1 cellular context compared by ENCODE assay signal in the genomic region with DNA sequence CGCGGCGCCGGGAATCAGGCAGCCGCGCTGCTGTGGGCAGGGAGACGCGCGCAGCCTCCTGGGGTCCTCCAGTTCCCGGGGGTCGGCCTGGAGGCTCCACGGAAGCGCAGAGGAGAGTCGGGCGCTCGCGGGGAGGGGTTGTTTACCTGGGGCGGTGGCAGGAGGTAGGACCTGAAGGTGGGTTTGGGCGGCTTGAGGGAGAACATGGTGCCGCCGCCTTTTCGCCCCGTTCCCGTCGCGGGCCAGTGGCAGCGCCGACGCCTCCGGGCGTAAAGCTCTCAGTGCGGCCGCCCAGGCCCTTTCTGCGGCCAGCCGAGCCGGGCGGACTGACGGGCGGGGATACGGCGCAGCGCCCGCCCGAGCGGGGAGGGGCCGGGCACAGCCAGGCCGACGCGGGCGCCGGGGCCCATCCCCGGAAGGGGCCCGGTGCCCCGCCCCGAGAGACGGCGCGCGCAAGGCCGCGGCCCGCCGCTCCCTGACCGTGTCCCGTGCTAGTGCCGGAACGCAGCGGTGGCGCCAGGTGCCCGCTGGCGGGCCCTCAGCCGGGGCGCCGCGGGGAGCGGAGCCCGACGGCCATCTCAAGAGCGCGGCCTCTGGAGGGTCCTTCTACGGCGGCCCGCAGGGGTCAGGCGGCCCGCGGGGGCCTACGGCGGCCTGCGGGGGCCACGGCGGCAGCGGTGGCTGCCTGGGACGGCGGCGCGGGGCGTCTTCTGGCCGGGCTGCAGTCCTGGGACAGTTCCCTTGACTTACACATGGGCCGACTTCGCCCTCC.
A peak's percentile ranks its signal among the peaks of the same experiment; 100 is the strongest.
TF ChIP-seq lines count a peak whose summit lies in the region.

A gene with protein sequence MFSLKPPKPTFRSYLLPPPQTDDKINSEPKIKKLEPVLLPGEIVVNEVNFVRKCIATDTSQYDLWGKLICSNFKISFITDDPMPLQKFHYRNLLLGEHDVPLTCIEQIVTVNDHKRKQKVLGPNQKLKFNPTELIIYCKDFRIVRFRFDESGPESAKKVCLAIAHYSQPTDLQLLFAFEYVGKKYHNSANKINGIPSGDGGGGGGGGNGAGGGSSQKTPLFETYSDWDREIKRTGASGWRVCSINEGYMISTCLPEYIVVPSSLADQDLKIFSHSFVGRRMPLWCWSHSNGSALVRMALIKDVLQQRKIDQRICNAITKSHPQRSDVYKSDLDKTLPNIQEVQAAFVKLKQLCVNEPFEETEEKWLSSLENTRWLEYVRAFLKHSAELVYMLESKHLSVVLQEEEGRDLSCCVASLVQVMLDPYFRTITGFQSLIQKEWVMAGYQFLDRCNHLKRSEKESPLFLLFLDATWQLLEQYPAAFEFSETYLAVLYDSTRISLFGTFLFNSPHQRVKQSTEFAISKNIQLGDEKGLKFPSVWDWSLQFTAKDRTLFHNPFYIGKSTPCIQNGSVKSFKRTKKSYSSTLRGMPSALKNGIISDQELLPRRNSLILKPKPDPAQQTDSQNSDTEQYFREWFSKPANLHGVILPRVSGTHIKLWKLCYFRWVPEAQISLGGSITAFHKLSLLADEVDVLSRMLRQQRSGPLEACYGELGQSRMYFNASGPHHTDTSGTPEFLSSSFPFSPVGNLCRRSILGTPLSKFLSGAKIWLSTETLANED (minus strand): TSS at position 328 of the 772 bp plus-strand sequence. CDS start 122 bp downstream, at position 206.

TF ChIP-seq in K562, 482 proteins besides CTCF, POLR2A, EP300 and RAD21 (continued from another document and continues in another):
- TF ChIP-seq CXXC5 (CRISPR knock-in tag; IDR thresholded peaks at IDR 0.05) (peak; percentile 94), ATF1 (CRISPR knock-in tag; IDR thresholded peaks at IDR 0.05) (no peak), ATF1 (tag; IDR thresholded peaks at IDR 0.05) (0 out of 2 replicates have a peak, but pooled peaks have one; percentile 32), HDGF (IDR thresholded peaks at IDR 0.05) (no peak), ZNF57 (CRISPR knock-in tag; IDR thresholded peaks at IDR 0.05) (no peak), ZSCAN32 (CRISPR knock-in tag; IDR thresholded peaks at IDR 0.05) (no peak), EGR1 (conservative IDR thresholded peaks at IDR 0.05) (no peak), XRCC3 (IDR thresholded peaks at IDR 0.05) (no peak), KLF16 (IDR thresholded peaks at IDR 0.05) (no peak), FUS (optimal IDR thresholded peaks at IDR 0.05; ENCODE audit: low read depth, low read length) (no peak), PCBP2 (IDR thresholded peaks at IDR 0.05; ENCODE audit: low read depth, low read length, poor library complexity, severe bottlenecking) (no peak), HMG20A (CRISPR knock-in tag; conservative IDR thresholded peaks at IDR 0.05) (no peak), SRSF9 (IDR thresholded peaks at IDR 0.05; ENCODE audit: borderline replicate concordance, low read depth, low read length) (no peak), MEIS2 (IDR thresholded peaks at IDR 0.05; ENCODE audit: partially characterized antibody) (no peak), HOXB6 (CRISPR knock-in tag; IDR thresholded peaks at IDR 0.05; ENCODE audit: borderline replicate concordance) (no peak), LARP7 (IDR thresholded peaks at IDR 0.05) (no peak), ZNF253 (CRISPR knock-in tag; conservative IDR thresholded peaks at IDR 0.05) (no peak), CBX3 (IDR thresholded peaks at IDR 0.05; ENCODE audit: borderline replicate concordance in 1 of 2, low read length in 2 of 2) (no peak), ELF4 (CRISPR knock-in tag; IDR thresholded peaks at IDR 0.05) (no peak), KDM2B (CRISPR knock-in tag; IDR thresholded peaks at IDR 0.05) (no peak), OTX1 (CRISPR knock-in tag; IDR thresholded peaks at IDR 0.05) (no peak), SMAD1 (IDR thresholded peaks at IDR 0.05; ENCODE audit: low read depth, low read length, partially characterized antibody) (no peak), E2F3 (CRISPR knock-in tag; IDR thresholded peaks at IDR 0.05) (no peak; the same call in 1 of the 2 replicates), ZNF217 (CRISPR knock-in tag; IDR thresholded peaks at IDR 0.05) (no peak)
- TF ChIP-seq, protein P1, sequence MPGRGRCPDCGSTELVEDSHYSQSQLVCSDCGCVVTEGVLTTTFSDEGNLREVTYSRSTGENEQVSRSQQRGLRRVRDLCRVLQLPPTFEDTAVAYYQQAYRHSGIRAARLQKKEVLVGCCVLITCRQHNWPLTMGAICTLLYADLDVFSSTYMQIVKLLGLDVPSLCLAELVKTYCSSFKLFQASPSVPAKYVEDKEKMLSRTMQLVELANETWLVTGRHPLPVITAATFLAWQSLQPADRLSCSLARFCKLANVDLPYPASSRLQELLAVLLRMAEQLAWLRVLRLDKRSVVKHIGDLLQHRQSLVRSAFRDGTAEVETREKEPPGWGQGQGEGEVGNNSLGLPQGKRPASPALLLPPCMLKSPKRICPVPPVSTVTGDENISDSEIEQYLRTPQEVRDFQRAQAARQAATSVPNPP (IDR thresholded peaks at IDR 0.05; ENCODE audit: borderline replicate concordance, insufficient read depth, insufficient read length): no peak
- TF ChIP-seq, protein P2, sequence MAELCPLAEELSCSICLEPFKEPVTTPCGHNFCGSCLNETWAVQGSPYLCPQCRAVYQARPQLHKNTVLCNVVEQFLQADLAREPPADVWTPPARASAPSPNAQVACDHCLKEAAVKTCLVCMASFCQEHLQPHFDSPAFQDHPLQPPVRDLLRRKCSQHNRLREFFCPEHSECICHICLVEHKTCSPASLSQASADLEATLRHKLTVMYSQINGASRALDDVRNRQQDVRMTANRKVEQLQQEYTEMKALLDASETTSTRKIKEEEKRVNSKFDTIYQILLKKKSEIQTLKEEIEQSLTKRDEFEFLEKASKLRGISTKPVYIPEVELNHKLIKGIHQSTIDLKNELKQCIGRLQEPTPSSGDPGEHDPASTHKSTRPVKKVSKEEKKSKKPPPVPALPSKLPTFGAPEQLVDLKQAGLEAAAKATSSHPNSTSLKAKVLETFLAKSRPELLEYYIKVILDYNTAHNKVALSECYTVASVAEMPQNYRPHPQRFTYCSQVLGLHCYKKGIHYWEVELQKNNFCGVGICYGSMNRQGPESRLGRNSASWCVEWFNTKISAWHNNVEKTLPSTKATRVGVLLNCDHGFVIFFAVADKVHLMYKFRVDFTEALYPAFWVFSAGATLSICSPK (IDR thresholded peaks at IDR 0.05; ENCODE audit: borderline replicate concordance): no peak
- TF ChIP-seq, protein P3, sequence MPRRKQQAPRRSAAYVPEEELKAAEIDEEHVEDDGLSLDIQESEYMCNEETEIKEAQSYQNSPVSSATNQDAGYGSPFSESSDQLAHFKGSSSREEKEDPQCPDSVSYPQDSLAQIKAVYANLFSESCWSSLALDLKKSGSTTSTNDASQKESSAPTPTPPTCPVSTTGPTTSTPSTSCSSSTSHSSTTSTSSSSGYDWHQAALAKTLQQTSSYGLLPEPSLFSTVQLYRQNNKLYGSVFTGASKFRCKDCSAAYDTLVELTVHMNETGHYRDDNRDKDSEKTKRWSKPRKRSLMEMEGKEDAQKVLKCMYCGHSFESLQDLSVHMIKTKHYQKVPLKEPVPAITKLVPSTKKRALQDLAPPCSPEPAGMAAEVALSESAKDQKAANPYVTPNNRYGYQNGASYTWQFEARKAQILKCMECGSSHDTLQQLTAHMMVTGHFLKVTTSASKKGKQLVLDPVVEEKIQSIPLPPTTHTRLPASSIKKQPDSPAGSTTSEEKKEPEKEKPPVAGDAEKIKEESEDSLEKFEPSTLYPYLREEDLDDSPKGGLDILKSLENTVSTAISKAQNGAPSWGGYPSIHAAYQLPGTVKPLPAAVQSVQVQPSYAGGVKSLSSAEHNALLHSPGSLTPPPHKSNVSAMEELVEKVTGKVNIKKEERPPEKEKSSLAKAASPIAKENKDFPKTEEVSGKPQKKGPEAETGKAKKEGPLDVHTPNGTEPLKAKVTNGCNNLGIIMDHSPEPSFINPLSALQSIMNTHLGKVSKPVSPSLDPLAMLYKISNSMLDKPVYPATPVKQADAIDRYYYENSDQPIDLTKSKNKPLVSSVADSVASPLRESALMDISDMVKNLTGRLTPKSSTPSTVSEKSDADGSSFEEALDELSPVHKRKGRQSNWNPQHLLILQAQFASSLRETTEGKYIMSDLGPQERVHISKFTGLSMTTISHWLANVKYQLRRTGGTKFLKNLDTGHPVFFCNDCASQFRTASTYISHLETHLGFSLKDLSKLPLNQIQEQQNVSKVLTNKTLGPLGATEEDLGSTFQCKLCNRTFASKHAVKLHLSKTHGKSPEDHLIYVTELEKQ (CRISPR knock-in tag; IDR thresholded peaks at IDR 0.05): no peak
- TF ChIP-seq, protein P4, sequence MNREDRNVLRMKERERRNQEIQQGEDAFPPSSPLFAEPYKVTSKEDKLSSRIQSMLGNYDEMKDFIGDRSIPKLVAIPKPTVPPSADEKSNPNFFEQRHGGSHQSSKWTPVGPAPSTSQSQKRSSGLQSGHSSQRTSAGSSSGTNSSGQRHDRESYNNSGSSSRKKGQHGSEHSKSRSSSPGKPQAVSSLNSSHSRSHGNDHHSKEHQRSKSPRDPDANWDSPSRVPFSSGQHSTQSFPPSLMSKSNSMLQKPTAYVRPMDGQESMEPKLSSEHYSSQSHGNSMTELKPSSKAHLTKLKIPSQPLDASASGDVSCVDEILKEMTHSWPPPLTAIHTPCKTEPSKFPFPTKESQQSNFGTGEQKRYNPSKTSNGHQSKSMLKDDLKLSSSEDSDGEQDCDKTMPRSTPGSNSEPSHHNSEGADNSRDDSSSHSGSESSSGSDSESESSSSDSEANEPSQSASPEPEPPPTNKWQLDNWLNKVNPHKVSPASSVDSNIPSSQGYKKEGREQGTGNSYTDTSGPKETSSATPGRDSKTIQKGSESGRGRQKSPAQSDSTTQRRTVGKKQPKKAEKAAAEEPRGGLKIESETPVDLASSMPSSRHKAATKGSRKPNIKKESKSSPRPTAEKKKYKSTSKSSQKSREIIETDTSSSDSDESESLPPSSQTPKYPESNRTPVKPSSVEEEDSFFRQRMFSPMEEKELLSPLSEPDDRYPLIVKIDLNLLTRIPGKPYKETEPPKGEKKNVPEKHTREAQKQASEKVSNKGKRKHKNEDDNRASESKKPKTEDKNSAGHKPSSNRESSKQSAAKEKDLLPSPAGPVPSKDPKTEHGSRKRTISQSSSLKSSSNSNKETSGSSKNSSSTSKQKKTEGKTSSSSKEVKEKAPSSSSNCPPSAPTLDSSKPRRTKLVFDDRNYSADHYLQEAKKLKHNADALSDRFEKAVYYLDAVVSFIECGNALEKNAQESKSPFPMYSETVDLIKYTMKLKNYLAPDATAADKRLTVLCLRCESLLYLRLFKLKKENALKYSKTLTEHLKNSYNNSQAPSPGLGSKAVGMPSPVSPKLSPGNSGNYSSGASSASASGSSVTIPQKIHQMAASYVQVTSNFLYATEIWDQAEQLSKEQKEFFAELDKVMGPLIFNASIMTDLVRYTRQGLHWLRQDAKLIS (CRISPR knock-in tag; IDR thresholded peaks at IDR 0.05): no peak
- TF ChIP-seq, protein P5, sequence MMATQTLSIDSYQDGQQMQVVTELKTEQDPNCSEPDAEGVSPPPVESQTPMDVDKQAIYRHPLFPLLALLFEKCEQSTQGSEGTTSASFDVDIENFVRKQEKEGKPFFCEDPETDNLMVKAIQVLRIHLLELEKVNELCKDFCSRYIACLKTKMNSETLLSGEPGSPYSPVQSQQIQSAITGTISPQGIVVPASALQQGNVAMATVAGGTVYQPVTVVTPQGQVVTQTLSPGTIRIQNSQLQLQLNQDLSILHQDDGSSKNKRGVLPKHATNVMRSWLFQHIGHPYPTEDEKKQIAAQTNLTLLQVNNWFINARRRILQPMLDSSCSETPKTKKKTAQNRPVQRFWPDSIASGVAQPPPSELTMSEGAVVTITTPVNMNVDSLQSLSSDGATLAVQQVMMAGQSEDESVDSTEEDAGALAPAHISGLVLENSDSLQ (IDR thresholded peaks at IDR 0.05): no peak
- TF ChIP-seq, protein P6, sequence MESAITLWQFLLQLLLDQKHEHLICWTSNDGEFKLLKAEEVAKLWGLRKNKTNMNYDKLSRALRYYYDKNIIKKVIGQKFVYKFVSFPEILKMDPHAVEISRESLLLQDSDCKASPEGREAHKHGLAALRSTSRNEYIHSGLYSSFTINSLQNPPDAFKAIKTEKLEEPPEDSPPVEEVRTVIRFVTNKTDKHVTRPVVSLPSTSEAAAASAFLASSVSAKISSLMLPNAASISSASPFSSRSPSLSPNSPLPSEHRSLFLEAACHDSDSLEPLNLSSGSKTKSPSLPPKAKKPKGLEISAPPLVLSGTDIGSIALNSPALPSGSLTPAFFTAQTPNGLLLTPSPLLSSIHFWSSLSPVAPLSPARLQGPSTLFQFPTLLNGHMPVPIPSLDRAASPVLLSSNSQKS (CRISPR knock-in tag; IDR thresholded peaks at IDR 0.05): no peak
- TF ChIP-seq, protein P7, sequence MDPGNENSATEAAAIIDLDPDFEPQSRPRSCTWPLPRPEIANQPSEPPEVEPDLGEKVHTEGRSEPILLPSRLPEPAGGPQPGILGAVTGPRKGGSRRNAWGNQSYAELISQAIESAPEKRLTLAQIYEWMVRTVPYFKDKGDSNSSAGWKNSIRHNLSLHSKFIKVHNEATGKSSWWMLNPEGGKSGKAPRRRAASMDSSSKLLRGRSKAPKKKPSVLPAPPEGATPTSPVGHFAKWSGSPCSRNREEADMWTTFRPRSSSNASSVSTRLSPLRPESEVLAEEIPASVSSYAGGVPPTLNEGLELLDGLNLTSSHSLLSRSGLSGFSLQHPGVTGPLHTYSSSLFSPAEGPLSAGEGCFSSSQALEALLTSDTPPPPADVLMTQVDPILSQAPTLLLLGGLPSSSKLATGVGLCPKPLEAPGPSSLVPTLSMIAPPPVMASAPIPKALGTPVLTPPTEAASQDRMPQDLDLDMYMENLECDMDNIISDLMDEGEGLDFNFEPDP (CRISPR knock-in tag; IDR thresholded peaks at IDR 0.05): no peak
- TF ChIP-seq, protein P8, sequence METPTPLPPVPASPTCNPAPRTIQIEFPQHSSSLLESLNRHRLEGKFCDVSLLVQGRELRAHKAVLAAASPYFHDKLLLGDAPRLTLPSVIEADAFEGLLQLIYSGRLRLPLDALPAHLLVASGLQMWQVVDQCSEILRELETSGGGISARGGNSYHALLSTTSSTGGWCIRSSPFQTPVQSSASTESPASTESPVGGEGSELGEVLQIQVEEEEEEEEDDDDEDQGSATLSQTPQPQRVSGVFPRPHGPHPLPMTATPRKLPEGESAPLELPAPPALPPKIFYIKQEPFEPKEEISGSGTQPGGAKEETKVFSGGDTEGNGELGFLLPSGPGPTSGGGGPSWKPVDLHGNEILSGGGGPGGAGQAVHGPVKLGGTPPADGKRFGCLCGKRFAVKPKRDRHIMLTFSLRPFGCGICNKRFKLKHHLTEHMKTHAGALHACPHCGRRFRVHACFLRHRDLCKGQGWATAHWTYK (CRISPR knock-in tag; IDR thresholded peaks at IDR 0.05): 0 out of 2 replicates have a peak, but pooled peaks have one; percentile 29
- TF ChIP-seq, protein P9, sequence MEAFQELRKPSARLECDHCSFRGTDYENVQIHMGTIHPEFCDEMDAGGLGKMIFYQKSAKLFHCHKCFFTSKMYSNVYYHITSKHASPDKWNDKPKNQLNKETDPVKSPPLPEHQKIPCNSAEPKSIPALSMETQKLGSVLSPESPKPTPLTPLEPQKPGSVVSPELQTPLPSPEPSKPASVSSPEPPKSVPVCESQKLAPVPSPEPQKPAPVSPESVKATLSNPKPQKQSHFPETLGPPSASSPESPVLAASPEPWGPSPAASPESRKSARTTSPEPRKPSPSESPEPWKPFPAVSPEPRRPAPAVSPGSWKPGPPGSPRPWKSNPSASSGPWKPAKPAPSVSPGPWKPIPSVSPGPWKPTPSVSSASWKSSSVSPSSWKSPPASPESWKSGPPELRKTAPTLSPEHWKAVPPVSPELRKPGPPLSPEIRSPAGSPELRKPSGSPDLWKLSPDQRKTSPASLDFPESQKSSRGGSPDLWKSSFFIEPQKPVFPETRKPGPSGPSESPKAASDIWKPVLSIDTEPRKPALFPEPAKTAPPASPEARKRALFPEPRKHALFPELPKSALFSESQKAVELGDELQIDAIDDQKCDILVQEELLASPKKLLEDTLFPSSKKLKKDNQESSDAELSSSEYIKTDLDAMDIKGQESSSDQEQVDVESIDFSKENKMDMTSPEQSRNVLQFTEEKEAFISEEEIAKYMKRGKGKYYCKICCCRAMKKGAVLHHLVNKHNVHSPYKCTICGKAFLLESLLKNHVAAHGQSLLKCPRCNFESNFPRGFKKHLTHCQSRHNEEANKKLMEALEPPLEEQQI (IDR thresholded peaks at IDR 0.05): no peak
